ENCODE assay signal across 8 cellular contexts in genomic region chr14:75126121-75126544, GRCh38. TPM values are rescaled to one million over a fixed set of nuclear protein-coding genes. Genes with fewer than 3 reads are reported as not detected.
DNase-seq lines count a peak whose midpoint lies in the region; ATAC-seq and TF ChIP-seq lines count a peak whose summit lies in the region.

No MANE protein-coding gene starts in this region.

- H3K4me3 Mint-ChIP-seq in activated CD4-positive, alpha-beta T cell treated with anti-CD3 and anti-CD28 coated beads, Interleukin-2, amount 10 ng/mL, durations not matched to agents 7 days and 5 days = peak overlapping the region; percentile 98

- POLR2A ChIA-PET in activated CD4-positive, alpha-beta T cell treated with anti-CD3 and anti-CD28 coated beads, Interleukin-2, amount 10 ng/mL, durations not matched to agents 7 days and 5 days (lab: Charles Lee) = interaction anchor here (0.7 to 1.3 kb wide), 3 partner anchors 8 to 133 kb away, joined by 3 to 5 read pairs (median 4); no protein-coding TSS in a partner anchor

- ATAC-seq in GM21825 (IDR thresholded peaks at IDR 0.05; ENCODE audit: unreplicated experiment) = no peak
- no peak for ATAC-seq in GM21529 (IDR thresholded peaks at IDR 0.05; ENCODE audit: unreplicated experiment)
- ATAC-seq in GM21576 (IDR thresholded peaks at IDR 0.05; ENCODE audit: unreplicated experiment) = no peak

- H3K9me3 Mint-ChIP-seq in activated CD4-positive, alpha-beta T cell treated with anti-CD3 and anti-CD28 coated beads, Interleukin-2, amount 10 ng/mL, durations not matched to agents 7 days and 5 days = no peaks in the 10 kb centered on the region

- peak; percentile 16 for DNase-seq in activated CD4-positive, alpha-beta T cell treated with anti-CD3 and anti-CD28 coated beads, Interleukin-2, amount 10 ng/mL, durations not matched to agents 7 days and 5 days
- no peak for DNase-seq in activated CD4-positive, alpha-beta T cell treated with anti-CD3 and anti-CD28 coated beads, Interleukin-2, amount 50 U/mL, for 4 hours
- DNase-seq in T-helper 2 cell = peak in 3 of 5 experiments; percentile 8 to 39 (median 23)
- DNase-seq in fibroblast of villous mesenchyme (ENCODE audit: low read depth) = peak; percentile 51

- peaks cover 18 to 27% (median 26%) of the 10 kb centered on the region in 3 donors for H3K4me1 ChIP-seq in skeletal muscle tissue (ENCODE audit: control insufficient read depth in 3 of 3, insufficient read depth in 3 of 3, low read length in 3 of 3)

- H3K27me3 Mint-ChIP-seq in activated CD4-positive, alpha-beta T cell treated with anti-CD3 and anti-CD28 coated beads, Interleukin-2, amount 10 ng/mL, durations not matched to agents 7 days and 5 days = no peaks in the 10 kb centered on the region

- CTCF ChIA-PET in activated CD4-positive, alpha-beta T cell treated with anti-CD3 and anti-CD28 coated beads, Interleukin-2, amount 10 ng/mL, durations not matched to agents 7 days and 5 days (lab: Charles Lee) = interaction anchor here (0.7 to 1.4 kb wide), 7 partner anchors 19 to 169 kb away, joined by 3 to 4 read pairs (median 4); no protein-coding TSS in a partner anchor

- peaks cover under 1 to 7% (median 3%) of the 10 kb centered on the region in 3 donors for H3K36me3 ChIP-seq in skeletal muscle tissue (ENCODE audit: control insufficient read depth in 3 of 3, insufficient read depth in 3 of 3, low read length in 3 of 3)

- peaks cover 21% of the 10 kb centered on the region for H3K36me3 Mint-ChIP-seq in activated CD4-positive, alpha-beta T cell treated with anti-CD3 and anti-CD28 coated beads, Interleukin-2, amount 10 ng/mL, durations not matched to agents 7 days and 5 days (ENCODE audit: low read depth)

- TF ChIP-seq CTCF in fibroblast of villous mesenchyme (IDR thresholded peaks at IDR 0.05; ENCODE audit: insufficient read depth, low read depth, low read length) = no peak

- peak overlapping the region; percentile 94 for H3K27ac ChIP-seq in skeletal muscle tissue (ENCODE audit: low read depth, low read length)

- peak overlapping the region; percentile 68 for H3K4me3 ChIP-seq in fibroblast of villous mesenchyme (ENCODE audit: low read depth, low read length)
- H3K4me3 ChIP-seq in skeletal muscle tissue (ENCODE audit: low read length in 3 of 3) = peak overlapping the region; percentile 82 to 96 (median 94)

- H3K4me1 Mint-ChIP-seq in activated CD4-positive, alpha-beta T cell treated with anti-CD3 and anti-CD28 coated beads, Interleukin-2, amount 10 ng/mL, durations not matched to agents 7 days and 5 days = peaks cover 41% of the 10 kb centered on the region

- no peaks in the 10 kb centered on the region for H3K9me3 ChIP-seq in skeletal muscle tissue (ENCODE audit: control insufficient read depth in 3 of 3, low read length in 3 of 3)

- H3K27ac Mint-ChIP-seq in activated CD4-positive, alpha-beta T cell treated with anti-CD3 and anti-CD28 coated beads, Interleukin-2, amount 10 ng/mL, durations not matched to agents 7 days and 5 days = peak overlapping the region; percentile 99

- H3K27me3 ChIP-seq in skeletal muscle tissue (ENCODE audit: control insufficient read depth in 3 of 3, insufficient read depth in 3 of 3, low read length in 3 of 3) = no peaks in the 10 kb centered on the region

- H3K9ac ChIP-seq in skeletal muscle tissue (ENCODE audit: low read depth in 1 of 3, low read length in 3 of 3) = peak overlapping the region; percentile 98 to 99 (median 98)

RNA-seq across cellular contexts. Expression of gene NEK9, which starts 0.7 kb away (rescaled TPM):
- total RNA-seq in activated CD4-positive, alpha-beta T cell treated with anti-CD3 and anti-CD28 coated beads, Interleukin-2, amount 10 ng/mL, durations not matched to agents 7 days and 5 days = 10 to 100 TPM; 74.9 to 81.6 TPM
- total RNA-seq in fibroblast of villous mesenchyme (32.0 and 39.3 TPM in 2 replicates), skeletal muscle tissue (59.0 TPM)

RNA-seq across cellular contexts. Expression of gene TMED10, which starts 50.3 kb away (rescaled TPM):
- 100 to 1,000 TPM; 175 to 213 TPM for total RNA-seq in activated CD4-positive, alpha-beta T cell treated with anti-CD3 and anti-CD28 coated beads, Interleukin-2, amount 10 ng/mL, durations not matched to agents 7 days and 5 days
- total RNA-seq in fibroblast of villous mesenchyme = 215 and 279 TPM in 2 replicates
- 116 TPM for total RNA-seq in skeletal muscle tissue

RNA-seq across cellular contexts. Expression of gene ZC2HC1C, which starts 56.7 kb away (rescaled TPM):
- total RNA-seq in activated CD4-positive, alpha-beta T cell treated with anti-CD3 and anti-CD28 coated beads, Interleukin-2, amount 10 ng/mL, durations not matched to agents 7 days and 5 days = 1 to 10 TPM; 3.1 to 3.3 TPM
- total RNA-seq in fibroblast of villous mesenchyme (0.64 and 2.2 TPM in 2 replicates), skeletal muscle tissue (under 0.01 TPM)

Comparison
In these comparisons a context has a peak if more than half of its experiments do, and no peak if none do; other contexts are left out.
1. DNase-seq: peak in activated CD4-positive, alpha-beta T cell treated with anti-CD3 and anti-CD28 coated beads, Interleukin-2, amount 10 ng/mL, durations not matched to agents 7 days and 5 days (single experiment), T-helper 2 cell (3 of 5) and fibroblast of villous mesenchyme (single experiment); none in activated CD4-positive, alpha-beta T cell treated with anti-CD3 and anti-CD28 coated beads, Interleukin-2, amount 50 U/mL, for 4 hours (0 of 2).